Comparison of ENCODE assay signal across 16 cellular contexts in genomic region chr12:70831538-70831937, GRCh38.
A peak's percentile ranks its signal among the peaks of the same experiment; 100 is the strongest.
DNase-seq lines count a peak whose midpoint lies in the region; ATAC-seq and TF ChIP-seq lines count a peak whose summit lies in the region.
"Had no signal": no experiment of that assay in that cellular context is flagged by ENCODE, and none has a peak within 500 bp of the region (broad histone marks: within the 10 kb centered on the region; RNA-seq: fewer than 3 reads in every experiment).

No MANE protein-coding gene starts in this region.

- dilution Hi-C loops in IMR-90 (cut with HindIII; ENCODE audit: low sequenced_read_pairs, unreplicated experiment) = no loop called here

- no TSS peak for BruUV-seq in IMR-90 (replicated peaks; lab: Mats Ljungman, UMichigan)

- TF ChIP-seq CTCF in IMR-90 (conservative IDR thresholded peaks at IDR 0.05; ENCODE audit: low read depth, low read length) (no peak), RWPE1 (conservative IDR thresholded peaks at IDR 0.05; ENCODE audit: low read depth) (no peak), fibroblast of mammary gland (conservative IDR thresholded peaks at IDR 0.05; ENCODE audit: control insufficient read depth, insufficient read depth, low read depth, low read length) (no peak)

- TF ChIP-seq RAD21 in IMR-90 (IDR thresholded peaks at IDR 0.05; ENCODE audit: low read length) = no peak

- no peaks in the 10 kb centered on the region for H4K20me1 ChIP-seq in IMR-90 (ENCODE audit: insufficient read depth, low read length)

- H2AK9ac ChIP-seq in IMR-90 (replicated peaks; ENCODE audit: low read depth, low read length, poor library complexity) = no peak overlapping the region

- H2BK5ac ChIP-seq in IMR-90 (ENCODE audit: low read depth, low read length, poor library complexity, severe bottlenecking) = no peak overlapping the region

- no peaks in the 10 kb centered on the region for H3K4me1 ChIP-seq in IMR-90 (ENCODE audit: control insufficient read depth, insufficient read depth, low read length)
- H3K4me1 ChIP-seq in skeletal muscle tissue (ENCODE audit: control insufficient read depth in 3 of 3, insufficient read depth in 3 of 3, low read length in 3 of 3) = no peaks in the 10 kb centered on the region
- H3K4me1 ChIP-seq: prostate gland had no signal

- no peaks in the 10 kb centered on the region for H3K9me1 ChIP-seq in IMR-90 (ENCODE audit: insufficient read depth, low read length)

- no CpG with 5 or more reads among the region's 2 CpGs for WGBS in IMR-90 (ENCODE audit: extremely low coverage in 2 of 2, insufficient read length in 1 of 2), 2 experiments

- no peak overlapping the region for H3K56ac ChIP-seq in IMR-90 (ENCODE audit: extremely low read depth, insufficient read depth, low read length)

- H2BK15ac ChIP-seq in IMR-90 (ENCODE audit: low read depth, low read length) = no peak overlapping the region

- no peaks in the 10 kb centered on the region for H3K79me1 ChIP-seq in IMR-90 (ENCODE audit: low read depth in 1 of 2, low read length in 2 of 2)

- TF ChIP-seq POLR2A in IMR-90 (IDR thresholded peaks at IDR 0.05; ENCODE audit: low read depth, low read length) = no peak

- DNase-seq in IMR-90 (peak; percentile 4), RWPE1 (ENCODE audit: low spot score) (peak; percentile 51), fibroblast of mammary gland (ENCODE audit: low read depth) (peak; percentile 56)
- no peak for DNase-seq in stimulated activated naive CD8-positive, alpha-beta T cell treated with anti-CD3 and anti-CD28 coated beads, Interleukin-15, Interleukin-2, amounts not matched to agents 100 U/mL and 50 U/mL, for 24 hours
- DNase-seq: activated CD8-positive, alpha-beta memory T cell treated with anti-CD3 and anti-CD28 coated beads, Interleukin-2, amount 50 U/mL, for 48 hours; activated naive CD4-positive, alpha-beta T cell; brain microvascular endothelial cell; DND-41; NCI-H2081; NCI-H748 treated with DMSO at 0.1 percent for 48 hours; SHP77 treated with DMSO at 0.1 percent for 48 hours had no signal

- H3K23ac ChIP-seq in IMR-90 (ENCODE audit: low read depth, low read length) = no peak overlapping the region

- H3K9ac ChIP-seq in IMR-90 (ENCODE audit: low read depth, low read length) = no peak overlapping the region
- H3K9ac ChIP-seq in skeletal muscle tissue (ENCODE audit: low read depth in 1 of 3, low read length in 3 of 3) = no peak overlapping the region

- no peak overlapping the region for H3K18ac ChIP-seq in IMR-90 (ENCODE audit: low read depth, low read length)

- H3K4me3 ChIP-seq in IMR-90 (ENCODE audit: insufficient read depth, low read depth, low read length) (no peak overlapping the region), fibroblast of mammary gland (ENCODE audit: control insufficient read depth, low read depth, low read length) (no peak overlapping the region), skeletal muscle tissue (ENCODE audit: low read length in 3 of 3) (no peak overlapping the region)
- H3K4me3 ChIP-seq: prostate gland had no signal

- no peak overlapping the region for H2BK20ac ChIP-seq in IMR-90 (ENCODE audit: low read depth, low read length)

- H2AK5ac ChIP-seq in IMR-90 (ENCODE audit: low read depth, low read length) = no peak overlapping the region

- no peak overlapping the region for H3K14ac ChIP-seq in IMR-90 (replicated peaks; ENCODE audit: low read depth, low read length)

- ATAC-seq in IMR-90 (ENCODE audit: low read depth) (no peak), SK-N-SH treated with all-trans-retinoic acid at 6 μM for 48 hours (no peak), HG03439 (IDR thresholded peaks at IDR 0.05; ENCODE audit: unreplicated experiment) (no peak)
- no peak for ATAC-seq in stimulated activated naive CD8-positive, alpha-beta T cell treated with anti-CD3 and anti-CD28 coated beads, Interleukin-15, Interleukin-2, amounts not matched to agents 100 U/mL and 50 U/mL, for 24 hours

- POLR2A ChIA-PET in IMR-90 (lab: Charles Lee; ENCODE audit: unreplicated experiment) (no interaction called here), RWPE1 (lab: Yijun Ruan, JAX; ENCODE audit: low non-redundant PET) (no interaction called here)

- no peak overlapping the region for H2AFZ ChIP-seq in IMR-90 (replicated peaks; ENCODE audit: low read length, poor library complexity)

- H3K36me3 ChIP-seq in IMR-90 (ENCODE audit: control insufficient read depth, insufficient read depth, low read length) (no peaks in the 10 kb centered on the region), skeletal muscle tissue (ENCODE audit: control insufficient read depth in 3 of 3, insufficient read depth in 3 of 3, low read length in 3 of 3) (no peaks in the 10 kb centered on the region)
- H3K36me3 ChIP-seq: brain microvascular endothelial cell, prostate gland had no signal

- no peak overlapping the region for H3K27ac ChIP-seq in IMR-90 (ENCODE audit: insufficient read depth, low read length)
- no peak overlapping the region for H3K27ac ChIP-seq in RWPE1
- peak overlapping the region; percentile 45 for H3K27ac ChIP-seq in skeletal muscle tissue (ENCODE audit: low read depth, low read length)
- H3K27ac ChIP-seq: brain microvascular endothelial cell, C4-2B, prostate gland had no signal

- H3K4ac ChIP-seq in IMR-90 (ENCODE audit: low read depth, low read length) = no peak overlapping the region

- no peak overlapping the region for H3K4me2 ChIP-seq in IMR-90 (ENCODE audit: low read depth, low read length)

- H3K27me3 ChIP-seq in IMR-90 (ENCODE audit: control insufficient read depth, insufficient read depth, low read length) (no peaks in the 10 kb centered on the region), skeletal muscle tissue (ENCODE audit: control insufficient read depth in 3 of 3, insufficient read depth in 3 of 3, low read length in 3 of 3) (no peaks in the 10 kb centered on the region)
- H3K27me3 ChIP-seq: brain microvascular endothelial cell had no signal

- intact Hi-C loops in IMR-90 (cut with micrococcal nuclease) = no loop called here

- H4K5ac ChIP-seq in IMR-90 (ENCODE audit: low read depth, low read length) = no peak overlapping the region

- H4K8ac ChIP-seq in IMR-90 (ENCODE audit: low read depth in 2 of 2, low read length in 2 of 2) = no peak overlapping the region

- no peak overlapping the region for H4K91ac ChIP-seq in IMR-90 (ENCODE audit: insufficient read depth, low read depth, low read length)

- in situ Hi-C loops in IMR-90 (cut with MboI; ENCODE audit: low sequenced_read_pairs) = no loop called here

- no peak overlapping the region for H2BK120ac ChIP-seq in IMR-90 (ENCODE audit: low read depth, low read length)

- CTCF ChIA-PET in IMR-90 (lab: Yijun Ruan, JAX) (no interaction called here), RWPE1 (lab: Yijun Ruan, JAX) (interaction anchor here (0.7 kb wide), 1 partner anchor 753 kb away, joined by 3 read pairs; no protein-coding TSS in a partner anchor)

- H3K9me3 ChIP-seq in IMR-90 (ENCODE audit: control insufficient read depth, insufficient read depth, low read length) = peaks cover 4% of the 10 kb centered on the region; the same call in 1 of the 2 replicates
- H3K9me3 ChIP-seq in skeletal muscle tissue (ENCODE audit: control insufficient read depth in 3 of 3, low read length in 3 of 3) = no peaks in the 10 kb centered on the region
- H3K9me3 ChIP-seq: prostate gland had no signal

TF ChIP-seq in IMR-90, 13 proteins besides CTCF, POLR2A, EP300 and RAD21:
- TF ChIP-seq ELK1 (IDR thresholded peaks at IDR 0.05; ENCODE audit: borderline replicate concordance, low read depth, low read length) (no peak), RFX5 (IDR thresholded peaks at IDR 0.05; ENCODE audit: low read depth, low read length) (no peak), CHD1 (IDR thresholded peaks at IDR 0.05; ENCODE audit: low read depth, low read length) (no peak), CEBPB (IDR thresholded peaks at IDR 0.05; ENCODE audit: low read depth, low read length) (no peak), MAFK (IDR thresholded peaks at IDR 0.05; ENCODE audit: low read depth, low read length) (no peak), MXI1 (IDR thresholded peaks at IDR 0.05; ENCODE audit: borderline replicate concordance, low read depth, low read length) (no peak)

TF ChIP-seq in SK-N-SH treated with all-trans-retinoic acid at 6 μM for 48 hours, 23 proteins besides CTCF, POLR2A, EP300 and RAD21 (continues in another document):
- TF ChIP-seq ISL1 (CRISPR knock-in tag; IDR thresholded peaks at IDR 0.05) (no peak), TOX (CRISPR knock-in tag; IDR thresholded peaks at IDR 0.05; ENCODE audit: borderline replicate concordance) (no peak), CSRNP3 (CRISPR knock-in tag; IDR thresholded peaks at IDR 0.05) (no peak), CSDC2 (CRISPR knock-in tag; IDR thresholded peaks at IDR 0.05) (no peak), CREB5 (CRISPR knock-in tag; IDR thresholded peaks at IDR 0.05; ENCODE audit: low read depth) (no peak), ZC3H10 (CRISPR knock-in tag; IDR thresholded peaks at IDR 0.05) (no peak)
